Comparison of ENCODE assay signal across 1 cellular context in genomic region chr15:41980654-41981323, GRCh38.
TF ChIP-seq lines count a peak whose summit lies in the region.

No MANE protein-coding gene starts in this region.

TF ChIP-seq in endothelial cell of umbilical vein, 7 proteins besides CTCF, POLR2A, EP300 and RAD21:
- no peak for TF ChIP-seq GATA2 (IDR thresholded peaks at IDR 0.05; ENCODE audit: insufficient read depth, insufficient read length, low read depth, low read length)
- no peak for TF ChIP-seq MYC (IDR thresholded peaks at IDR 0.05; ENCODE audit: low read depth, low read length)
- TF ChIP-seq JUN (IDR thresholded peaks at IDR 0.05; ENCODE audit: borderline replicate concordance, insufficient read depth, insufficient read length, low read depth), result no peak
- no peak for TF ChIP-seq FOS (IDR thresholded peaks at IDR 0.05; ENCODE audit: borderline replicate concordance, insufficient read depth, low read length)
- no peak for TF ChIP-seq POLR2AphosphoS5 (IDR thresholded peaks at IDR 0.05; ENCODE audit: insufficient read depth, low read depth, low read length)
- TF ChIP-seq EZH2 (IDR thresholded peaks at IDR 0.05; ENCODE audit: borderline replicate concordance, low read depth, low read length, severe bottlenecking), result no peak
